Comparison of ENCODE assay signal across 28 cellular contexts in the genomic region with DNA sequence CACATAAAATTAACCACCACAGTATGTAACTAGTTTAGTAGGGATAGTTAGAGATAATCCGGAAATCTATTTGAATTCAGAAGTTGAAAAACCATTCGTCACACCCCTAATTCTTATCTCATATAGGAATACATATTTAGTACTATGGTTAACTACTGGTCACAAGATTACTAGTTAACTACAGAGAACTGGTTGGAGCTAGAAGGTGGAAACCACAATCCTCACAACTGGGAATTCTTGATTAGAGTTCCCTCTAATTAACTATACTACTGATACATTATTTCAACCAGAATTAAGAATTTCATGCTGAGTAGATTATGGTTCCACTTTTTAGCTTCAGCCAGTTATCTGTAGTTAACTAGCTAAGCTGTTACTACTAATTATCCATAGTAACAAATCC.
"Had no signal": no experiment of that assay in that cellular context is flagged by ENCODE, and none has a peak within 500 bp of the region (broad histone marks: within the 10 kb centered on the region; RNA-seq: fewer than 3 reads in every experiment).

No MANE protein-coding gene starts in this region.

- H3K4me3 Mint-ChIP-seq: stimulated activated effector memory CD8-positive, alpha-beta T cell treated with anti-CD3 and anti-CD28 coated beads, Interleukin-12 subunit alpha, Interleukin-12 subunit beta, amount 100 ng/mL, for 72 hours; stimulated activated memory B cell treated with anti-CD40 and anti-IgM and Interleukin-4, amounts not matched to agents 10 μg/mL and 1 μg/mL and 100 μg/mL, for 72 hours; stimulated activated naive B cell treated with anti-CD40 and anti-IgM and Interleukin-4, amounts not matched to agents 10 μg/mL and 1 μg/mL and 100 μg/mL, for 72 hours; stimulated activated naive CD8-positive, alpha-beta T cell treated with anti-CD3 and anti-CD28 coated beads, Interleukin-15, amount 100 ng/mL, for 72 hours; stimulated activated naive CD8-positive, alpha-beta T cell treated with anti-CD3 and anti-CD28 coated beads, Interleukin-15, Interleukin-2, amounts not matched to agents 100 ng/mL and 50 ng/mL, for 24 hours; type B pancreatic cell had no signal

- H3K36me3 ChIP-seq: stomach, suprapubic skin, thoracic aorta, thyroid gland, tibial artery, tibial nerve, transverse colon, upper lobe of left lung, upper lobe of right lung, uterus, vagina had no signal

- H3K27ac ChIP-seq: stomach, suprapubic skin, testis, thoracic aorta, thyroid gland, tibial artery, tibial nerve, transverse colon, upper lobe of left lung, upper lobe of right lung, uterus, vagina had no signal

- H3K9me3 Mint-ChIP-seq: stimulated activated effector memory CD8-positive, alpha-beta T cell treated with anti-CD3 and anti-CD28 coated beads, Interleukin-12 subunit alpha, Interleukin-12 subunit beta, amount 100 ng/mL, for 72 hours; stimulated activated memory B cell treated with anti-CD40 and anti-IgM and Interleukin-4, amounts not matched to agents 10 μg/mL and 1 μg/mL and 100 μg/mL, for 72 hours; stimulated activated naive B cell treated with anti-CD40 and anti-IgM and Interleukin-4, amounts not matched to agents 10 μg/mL and 1 μg/mL and 100 μg/mL, for 72 hours; stimulated activated naive CD8-positive, alpha-beta T cell treated with anti-CD3 and anti-CD28 coated beads, Interleukin-15, amount 100 ng/mL, for 72 hours; stimulated activated naive CD8-positive, alpha-beta T cell treated with anti-CD3 and anti-CD28 coated beads, Interleukin-15, Interleukin-2, amounts not matched to agents 100 ng/mL and 50 ng/mL, for 24 hours; type B pancreatic cell had no signal

- DNase-seq: stimulated activated CD4-positive, alpha-beta T cell treated with anti-CD3 and anti-CD28 coated beads, Interleukin-2, amount 100 ng/mL, for 48 hours; stimulated activated CD4-positive, alpha-beta T cell treated with anti-CD3 and anti-CD28 coated beads, Interleukin-4, amount 100 ng/mL, for 24 hours; stimulated activated CD4-positive, alpha-beta T cell treated with anti-CD3 and anti-CD28 coated beads, Interleukin-4, amount 100 ng/mL, for 4 hours; stimulated activated CD8-positive, alpha-beta memory T cell treated with anti-CD3 and anti-CD28 coated beads, Interleukin-4, amount 100 ng/mL, for 48 hours; stimulated activated naive B cell treated with anti-CD40 and anti-IgM and Interleukin-4, amounts not matched to agents 10 μg/mL and 1 μg/mL and 100 μg/mL, for 72 hours; stimulated activated naive CD4-positive, alpha-beta T cell; stimulated activated naive CD4-positive, alpha-beta T cell treated with Interleukin-2 at 50 U/mL for 16 hours; stimulated activated naive CD8-positive, alpha-beta T cell treated with anti-CD3 and anti-CD28 coated beads, Interleukin-15, amount 100 ng/mL, for 72 hours; stimulated activated naive CD8-positive, alpha-beta T cell treated with anti-CD3 and anti-CD28 coated beads, Interleukin-15, Interleukin-2, amounts not matched to agents 100 U/mL and 50 U/mL, for 24 hours; stomach; substantia nigra; testis; thyroid gland; tibial artery; transverse colon; trophoblast cell; upper lobe of left lung; upper lobe of right lung; uterus had no signal

- H3K36me3 Mint-ChIP-seq: stimulated activated effector memory CD8-positive, alpha-beta T cell treated with anti-CD3 and anti-CD28 coated beads, Interleukin-12 subunit alpha, Interleukin-12 subunit beta, amount 100 ng/mL, for 72 hours; stimulated activated memory B cell treated with anti-CD40 and anti-IgM and Interleukin-4, amounts not matched to agents 10 μg/mL and 1 μg/mL and 100 μg/mL, for 72 hours; stimulated activated naive B cell treated with anti-CD40 and anti-IgM and Interleukin-4, amounts not matched to agents 10 μg/mL and 1 μg/mL and 100 μg/mL, for 72 hours; type B pancreatic cell had no signal

- H3K4me1 ChIP-seq: stomach, suprapubic skin, testis, thyroid gland, tibial artery, tibial nerve, transverse colon, upper lobe of left lung, upper lobe of right lung, uterus, vagina had no signal

- ATAC-seq: stimulated activated effector memory CD8-positive, alpha-beta T cell treated with anti-CD3 and anti-CD28 coated beads, Interleukin-12 subunit alpha, Interleukin-12 subunit beta, amount 100 ng/mL, for 72 hours; stimulated activated memory B cell treated with anti-CD40 and anti-IgM and Interleukin-4, amounts not matched to agents 10 μg/mL and 1 μg/mL and 100 μg/mL, for 72 hours; stimulated activated naive B cell treated with anti-CD40 and anti-IgM and Interleukin-4, amounts not matched to agents 10 μg/mL and 1 μg/mL and 100 μg/mL, for 72 hours; stimulated activated naive CD8-positive, alpha-beta T cell treated with anti-CD3 and anti-CD28 coated beads, Interleukin-15, amount 100 ng/mL, for 72 hours; stimulated activated naive CD8-positive, alpha-beta T cell treated with anti-CD3 and anti-CD28 coated beads, Interleukin-15, Interleukin-2, amounts not matched to agents 100 U/mL and 50 U/mL, for 24 hours; upper lobe of right lung had no signal

- H3K27me3 ChIP-seq: testis, thyroid gland, tibial artery, tibial nerve, upper lobe of left lung, uterus, vagina had no signal

- H3K4me3 ChIP-seq: stomach, suprapubic skin, testis, thoracic aorta, thyroid gland, tibial artery, tibial nerve, transverse colon, upper lobe of left lung, upper lobe of right lung, uterus, vagina had no signal

- H3K9me3 ChIP-seq: stomach, suprapubic skin, testis, thoracic aorta, thyroid gland, tibial artery, tibial nerve, transverse colon, upper lobe of left lung, upper lobe of right lung, uterus, vagina had no signal

- H3K27ac Mint-ChIP-seq: stimulated activated effector memory CD8-positive, alpha-beta T cell treated with anti-CD3 and anti-CD28 coated beads, Interleukin-12 subunit alpha, Interleukin-12 subunit beta, amount 100 ng/mL, for 72 hours; stimulated activated memory B cell treated with anti-CD40 and anti-IgM and Interleukin-4, amounts not matched to agents 10 μg/mL and 1 μg/mL and 100 μg/mL, for 72 hours; stimulated activated naive B cell treated with anti-CD40 and anti-IgM and Interleukin-4, amounts not matched to agents 10 μg/mL and 1 μg/mL and 100 μg/mL, for 72 hours; stimulated activated naive CD8-positive, alpha-beta T cell treated with anti-CD3 and anti-CD28 coated beads, Interleukin-15, amount 100 ng/mL, for 72 hours; stimulated activated naive CD8-positive, alpha-beta T cell treated with anti-CD3 and anti-CD28 coated beads, Interleukin-15, Interleukin-2, amounts not matched to agents 100 ng/mL and 50 ng/mL, for 24 hours; type B pancreatic cell had no signal

- H3K4me1 Mint-ChIP-seq: stimulated activated effector memory CD8-positive, alpha-beta T cell treated with anti-CD3 and anti-CD28 coated beads, Interleukin-12 subunit alpha, Interleukin-12 subunit beta, amount 100 ng/mL, for 72 hours; stimulated activated memory B cell treated with anti-CD40 and anti-IgM and Interleukin-4, amounts not matched to agents 10 μg/mL and 1 μg/mL and 100 μg/mL, for 72 hours; stimulated activated naive B cell treated with anti-CD40 and anti-IgM and Interleukin-4, amounts not matched to agents 10 μg/mL and 1 μg/mL and 100 μg/mL, for 72 hours; stimulated activated naive CD8-positive, alpha-beta T cell treated with anti-CD3 and anti-CD28 coated beads, Interleukin-15, amount 100 ng/mL, for 72 hours had no signal

- FAIRE-seq: urothelium cell line had no signal
